ENCODE assay signal across 28 cellular contexts in the genomic region with DNA sequence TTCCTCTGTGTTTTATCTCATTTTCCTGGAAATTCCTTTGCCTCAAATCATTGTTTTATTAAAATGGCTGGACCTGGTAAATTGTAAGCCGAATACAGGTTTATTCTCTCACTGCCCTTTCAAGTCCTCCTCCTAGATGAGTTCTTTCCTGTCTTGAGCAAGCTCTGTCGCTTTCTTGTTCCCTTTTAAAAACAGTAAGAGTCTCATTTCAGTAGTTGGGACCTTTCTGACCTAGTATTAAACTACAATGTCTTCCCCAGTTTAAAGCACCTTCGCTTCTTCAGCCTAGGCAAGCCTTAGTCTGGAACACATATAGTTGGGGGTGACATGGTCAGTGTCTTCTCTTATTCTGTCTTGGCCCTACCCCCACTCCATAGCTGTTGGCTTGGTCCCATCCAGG. TPM values are rescaled to one million over a fixed set of nuclear protein-coding genes. Genes with fewer than 3 reads are reported as not detected.
"Had no signal": no experiment of that assay in that cellular context is flagged by ENCODE, and none has a peak within 500 bp of the region (broad histone marks: within the 10 kb centered on the region; RNA-seq: fewer than 3 reads in every experiment).

No MANE protein-coding gene starts in this region.

- H3K4me3 Mint-ChIP-seq: immature natural killer cell; naive thymus-derived CD4-positive, alpha-beta T cell; natural killer cell treated with Interleukin-12 subunit alpha and Interleukin-12 subunit beta and Interleukin-15 and Interleukin-18, amount 100 ng/mL, for 72 hours; stimulated activated naive CD8-positive, alpha-beta T cell treated with anti-CD3 and anti-CD28 coated beads, Interleukin-15, amount 100 ng/mL, for 72 hours; type B pancreatic cell had no signal

- H3K9me3 ChIP-seq: left lung, mucosa of descending colon, ovary, prostate gland, vagina had no signal

- H3K27ac ChIP-seq: left lung, ovary, prostate gland, skin epidermis, tibial nerve, vagina had no signal

- H3K36me3 ChIP-seq: left lung, ovary, prostate gland, tibial nerve, vagina had no signal

- H3K27ac Mint-ChIP-seq: immature natural killer cell, type B pancreatic cell had no signal

- DNase-seq: hypothalamus; immature natural killer cell; kidney; left colon; left lung; midbrain; mucosa of descending colon; naive thymus-derived CD4-positive, alpha-beta T cell; ovary; retina; right cardiac atrium; stimulated activated CD4-positive, alpha-beta T cell treated with anti-CD3 and anti-CD28 coated beads, Interleukin-12 subunit alpha, Interleukin-12 subunit beta, amount 100 ng/mL, for 4 hours; stimulated activated CD4-positive, alpha-beta T cell treated with anti-CD3 and anti-CD28 coated beads, Interleukin-15, amount 100 ng/mL, for 24 hours; stimulated activated CD4-positive, alpha-beta T cell treated with anti-CD3 and anti-CD28 coated beads, Interleukin-2, amount 100 ng/mL, for 24 hours; stimulated activated CD4-positive, alpha-beta T cell treated with anti-CD3 and anti-CD28 coated beads, Interleukin-4, amount 100 ng/mL, for 1 hour; stimulated activated naive CD4-positive, alpha-beta T cell treated with Interleukin-2 at 50 U/mL for 16 hours; stimulated activated naive CD8-positive, alpha-beta T cell treated with anti-CD3 and anti-CD28 coated beads, Interleukin-15, amount 100 ng/mL, for 72 hours; substantia nigra had no signal

- H3K36me3 Mint-ChIP-seq: type B pancreatic cell had no signal

- H3K4me3 ChIP-seq: left lung, lung, mucosa of descending colon, ovary, prostate gland, skin epidermis, tibial nerve, vagina had no signal

- H3K4me1 ChIP-seq: left lung, prostate gland, tibial nerve, vagina had no signal

- H3K9me3 Mint-ChIP-seq: immature natural killer cell; natural killer cell treated with Interleukin-12 subunit alpha and Interleukin-12 subunit beta and Interleukin-15 and Interleukin-18, amount 100 ng/mL, for 72 hours; type B pancreatic cell had no signal

- FAIRE-seq: islet of Langerhans, kidney had no signal

- H3K27me3 ChIP-seq: left lung, ovary, tibial nerve, vagina had no signal

- ATAC-seq: left colon; left lung; mucosa of descending colon; naive thymus-derived CD4-positive, alpha-beta T cell; natural killer cell treated with Interleukin-12 subunit alpha and Interleukin-12 subunit beta and Interleukin-15 and Interleukin-18, amount 100 ng/mL, for 72 hours; right cardiac atrium; sciatic nerve; stimulated activated naive CD8-positive, alpha-beta T cell treated with anti-CD3 and anti-CD28 coated beads, Interleukin-15, amount 100 ng/mL, for 72 hours had no signal

- H3K27me3 Mint-ChIP-seq: naive thymus-derived CD4-positive, alpha-beta T cell; natural killer cell treated with Interleukin-12 subunit alpha and Interleukin-12 subunit beta and Interleukin-15 and Interleukin-18, amount 100 ng/mL, for 72 hours; stimulated activated naive CD8-positive, alpha-beta T cell treated with anti-CD3 and anti-CD28 coated beads, Interleukin-15, amount 100 ng/mL, for 72 hours had no signal

RNA-seq across cellular contexts. Expression of a gene that starts 40.9 kb away (rescaled TPM):
- polyA plus RNA-seq: neural cell had no signal
